8 cellular contexts compared by ENCODE assay signal in genomic region chr3:184154909-184155643, GRCh38. TPM values are rescaled to one million over a fixed set of nuclear protein-coding genes. Genes with fewer than 3 reads are reported as not detected.
DNase-seq lines count a peak whose midpoint lies in the region; ATAC-seq and TF ChIP-seq lines count a peak whose summit lies in the region.

DVL3 (plus strand) TSS chr3:184155377; CDS start chr3:184155636, 259 bp downstream.

- TF ChIP-seq CTCF in endodermal cell (conservative IDR thresholded peaks at IDR 0.05), result no peak

- H3K9ac ChIP-seq in endodermal cell (ENCODE audit: extremely low read depth, low read length, poor library complexity, severe bottlenecking), result peak within 1 kb of the TSS; percentile 75

- peak; percentile 76 for ATAC-seq in GM18861 (IDR thresholded peaks at IDR 0.05; ENCODE audit: unreplicated experiment)
- ATAC-seq in HG03039 (IDR thresholded peaks at IDR 0.05; ENCODE audit: unreplicated experiment), result peak; percentile 77
- ATAC-seq in activated CD8-positive, alpha-beta T cell treated with anti-CD3 and anti-CD28 coated beads, Interleukin-2, amount 10 ng/mL, durations not matched to agents 7 days and 5 days, result peak; percentile 77

- H3K36me3 Mint-ChIP-seq in activated CD8-positive, alpha-beta T cell treated with anti-CD3 and anti-CD28 coated beads, Interleukin-2, amount 10 ng/mL, durations not matched to agents 7 days and 5 days (ENCODE audit: low read depth), result peaks cover 5% of the 10 kb centered on the region
- peaks cover 2% of the 10 kb centered on the region for H3K36me3 Mint-ChIP-seq in endodermal cell (ENCODE audit: low read depth)

- H3K4me1 ChIP-seq in endodermal cell (ENCODE audit: control insufficient read depth, insufficient read depth, low read length), result no peaks in the 10 kb centered on the region

- H3K27ac ChIP-seq in endodermal cell (ENCODE audit: low read depth, low read length), result peak within 1 kb of the TSS; percentile 87

- H3K9me3 ChIP-seq in endodermal cell (ENCODE audit: control insufficient read depth, low read length), result no peaks in the 10 kb centered on the region

- POLR2A ChIA-PET in activated CD8-positive, alpha-beta T cell treated with anti-CD3 and anti-CD28 coated beads, Interleukin-2, amount 10 ng/mL, durations not matched to agents 7 days and 5 days (lab: Charles Lee), result interaction anchor here (0.7 to 1.5 kb wide), 3 partner anchors 19 to 1452 kb away, joined by 3 read pairs; no protein-coding TSS in a partner anchor

- 0 to 1% methylated on average over 9 to 84 of the region's 84 CpGs for WGBS in endodermal cell (ENCODE audit: insufficient coverage in 1 of 2, insufficient read length in 1 of 2), 2 experiments

- peak within 1 kb of the TSS; percentile 81 for H3K27ac Mint-ChIP-seq in activated CD8-positive, alpha-beta T cell treated with anti-CD3 and anti-CD28 coated beads, Interleukin-2, amount 10 ng/mL, durations not matched to agents 7 days and 5 days
- H3K27ac Mint-ChIP-seq in endodermal cell, result peak within 1 kb of the TSS; percentile 95

- no peaks in the 10 kb centered on the region for H3K9me3 Mint-ChIP-seq in activated CD8-positive, alpha-beta T cell treated with anti-CD3 and anti-CD28 coated beads, Interleukin-2, amount 10 ng/mL, durations not matched to agents 7 days and 5 days (ENCODE audit: insufficient read depth)
- no peaks in the 10 kb centered on the region for H3K9me3 Mint-ChIP-seq in endodermal cell

- H3K27me3 Mint-ChIP-seq in activated CD8-positive, alpha-beta T cell treated with anti-CD3 and anti-CD28 coated beads, Interleukin-2, amount 10 ng/mL, durations not matched to agents 7 days and 5 days (ENCODE audit: low read depth), result no peaks in the 10 kb centered on the region
- no peaks in the 10 kb centered on the region for H3K27me3 Mint-ChIP-seq in endodermal cell (ENCODE audit: insufficient read depth)

- peak; percentile 21 to 40 for DNase-seq in AML-193 (lab: John Stamatoyannopoulos, UW)
- peak; percentile 56 for DNase-seq in NCI-H2227 treated with DMSO at 0.1 percent for 48 hours (lab: John Stamatoyannopoulos, UW)
- peak; percentile 51 for DNase-seq in activated CD8-positive, alpha-beta T cell treated with anti-CD3 and anti-CD28 coated beads, Interleukin-2, amount 10 ng/mL, durations not matched to agents 7 days and 5 days
- peak; percentile 84 for DNase-seq in endodermal cell
- DNase-seq in lung microvascular endothelial cell (ENCODE audit: low read depth in 2 of 2), result peak; percentile 57 to 66
- peak; percentile 20 for DNase-seq in stimulated activated naive CD4-positive, alpha-beta T cell treated with Interleukin-2 at 50 U/mL for 16 hours (lab: John Stamatoyannopoulos, UW)

- CTCF ChIA-PET in activated CD8-positive, alpha-beta T cell treated with anti-CD3 and anti-CD28 coated beads, Interleukin-2, amount 10 ng/mL, durations not matched to agents 7 days and 5 days (lab: Charles Lee), result interaction anchor here (1.2 to 1.7 kb wide), 5 partner anchors 9 to 259 kb away, joined by 3 to 4 read pairs (median 4); partner anchors contain the start of gene EEF1AKMT4

- peaks cover 3% of the 10 kb centered on the region for H3K36me3 ChIP-seq in endodermal cell (ENCODE audit: control insufficient read depth, insufficient read depth, low read length)

- H3K4me3 ChIP-seq in endodermal cell (ENCODE audit: low read length), result peak within 1 kb of the TSS; percentile 91

- H3K4me1 Mint-ChIP-seq in activated CD8-positive, alpha-beta T cell treated with anti-CD3 and anti-CD28 coated beads, Interleukin-2, amount 10 ng/mL, durations not matched to agents 7 days and 5 days (ENCODE audit: low read depth), result peaks cover 22% of the 10 kb centered on the region
- peaks cover 11% of the 10 kb centered on the region for H3K4me1 Mint-ChIP-seq in endodermal cell

- H3K4me3 Mint-ChIP-seq in activated CD8-positive, alpha-beta T cell treated with anti-CD3 and anti-CD28 coated beads, Interleukin-2, amount 10 ng/mL, durations not matched to agents 7 days and 5 days, result peak within 1 kb of the TSS; percentile 95
- H3K4me3 Mint-ChIP-seq in endodermal cell, result peak within 1 kb of the TSS; percentile 97

- no peaks in the 10 kb centered on the region for H3K27me3 ChIP-seq in endodermal cell (ENCODE audit: control insufficient read depth, insufficient read depth, low read length, poor library complexity, severe bottlenecking)

RNA-seq across cellular contexts. Expression of gene DVL3, which starts in this region (rescaled TPM):
- 10 to 100 TPM; 31.2 to 32.6 TPM for total RNA-seq in activated CD8-positive, alpha-beta T cell treated with anti-CD3 and anti-CD28 coated beads, Interleukin-2, amount 10 ng/mL, durations not matched to agents 7 days and 5 days
- total RNA-seq in endodermal cell (10 to 100 TPM; 90.5 to 95.1 TPM), lung microvascular endothelial cell (15.0 and 19.8 TPM in 2 replicates)
- polyA plus RNA-seq in endodermal cell (2013, experiment 1 of 2), result 84.3 TPM
- polyA plus RNA-seq in endodermal cell (2013, experiment 2 of 2), result 76.5 TPM

Comparison
In these comparisons a context has a peak if more than half of its experiments do, and no peak if none do; other contexts are left out.
1. Peak in every context shown above with its lines: DNase-seq, ATAC-seq, H3K4me3 ChIP-seq and H3K27ac ChIP-seq.
2. DNase-seq: peak in every context shown above with its lines; median percentile 84 in endodermal cell; 62 in lung microvascular endothelial cell; 56 in NCI-H2227 treated with DMSO at 0.1 percent for 48 hours; 51 in activated CD8-positive, alpha-beta T cell treated with anti-CD3 and anti-CD28 coated beads, Interleukin-2, amount 10 ng/mL, durations not matched to agents 7 days and 5 days; 30 in AML-193; 20 in stimulated activated naive CD4-positive, alpha-beta T cell treated with Interleukin-2 at 50 U/mL for 16 hours.